10 cellular contexts compared by ENCODE assay signal in genomic region chr5:10400834-10401233, GRCh38. TPM values are rescaled to one million over a fixed set of nuclear protein-coding genes. Genes with fewer than 3 reads are reported as not detected.
DNase-seq lines count a peak whose midpoint lies in the region; ATAC-seq and TF ChIP-seq lines count a peak whose summit lies in the region.
"Had no signal": no experiment of that assay in that cellular context is flagged by ENCODE, and none has a peak within 500 bp of the region (broad histone marks: within the 10 kb centered on the region; RNA-seq: fewer than 3 reads in every experiment).

No MANE protein-coding gene starts in this region.

- no peak overlapping the region for H3K4me3 Mint-ChIP-seq in activated naive CD8-positive, alpha-beta T cell
- no peak overlapping the region for H3K4me3 Mint-ChIP-seq in activated naive CD8-positive, alpha-beta T cell treated with anti-CD3 and anti-CD28 coated beads, Interleukin-2, amount 50 U/mL, for 24 hours
- H3K4me3 Mint-ChIP-seq in naive thymus-derived CD8-positive, alpha-beta T cell: no peak overlapping the region

- intact Hi-C loops in left lung (cut with DNase I): no loop called here

- peak overlapping the region in 1 of 2 donors; percentile 21 for H3K27ac ChIP-seq in left lung

- no peaks in the 10 kb centered on the region for H3K4me1 Mint-ChIP-seq in activated naive CD8-positive, alpha-beta T cell (ENCODE audit: low read depth)
- H3K4me1 Mint-ChIP-seq in activated naive CD8-positive, alpha-beta T cell treated with anti-CD3 and anti-CD28 coated beads, Interleukin-2, amount 50 U/mL, for 24 hours: no peaks in the 10 kb centered on the region
- H3K4me1 Mint-ChIP-seq in naive thymus-derived CD8-positive, alpha-beta T cell: peaks cover 0 to 5% (median 2%) of the 10 kb centered on the region in 4 donors

- no peaks in the 10 kb centered on the region for H3K27me3 ChIP-seq in left lung

- H3K27me3 Mint-ChIP-seq in activated naive CD8-positive, alpha-beta T cell: no peaks in the 10 kb centered on the region
- H3K27me3 Mint-ChIP-seq in activated naive CD8-positive, alpha-beta T cell treated with anti-CD3 and anti-CD28 coated beads, Interleukin-2, amount 50 U/mL, for 24 hours: no peaks in the 10 kb centered on the region
- no peaks in the 10 kb centered on the region for H3K27me3 Mint-ChIP-seq in naive thymus-derived CD8-positive, alpha-beta T cell
- H3K27me3 Mint-ChIP-seq: progenitor cell of endocrine pancreas had no signal

- H3K27ac Mint-ChIP-seq in activated naive CD8-positive, alpha-beta T cell: peak overlapping the region; percentile 22
- no peak overlapping the region for H3K27ac Mint-ChIP-seq in activated naive CD8-positive, alpha-beta T cell treated with anti-CD3 and anti-CD28 coated beads, Interleukin-2, amount 50 U/mL, for 24 hours
- peak overlapping the region in 4 of 10 donors; percentile 10 to 35 (median 27) for H3K27ac Mint-ChIP-seq in naive thymus-derived CD8-positive, alpha-beta T cell
- H3K27ac Mint-ChIP-seq: progenitor cell of endocrine pancreas had no signal

- H3K36me3 ChIP-seq in left lung: peaks cover 0 to 91% of the 10 kb centered on the region in 2 donors

- H3K36me3 Mint-ChIP-seq in activated naive CD8-positive, alpha-beta T cell: peaks cover 10% of the 10 kb centered on the region
- H3K36me3 Mint-ChIP-seq in activated naive CD8-positive, alpha-beta T cell treated with anti-CD3 and anti-CD28 coated beads, Interleukin-2, amount 50 U/mL, for 24 hours (ENCODE audit: low read depth): peaks cover 27% of the 10 kb centered on the region
- H3K36me3 Mint-ChIP-seq in naive thymus-derived CD8-positive, alpha-beta T cell: peaks cover 0 to 87% (median 9%) of the 10 kb centered on the region in 3 donors

- H3K4me1 ChIP-seq in left lung: peaks cover 0 to 6% of the 10 kb centered on the region in 2 donors

- H3K4me3 ChIP-seq in choroid plexus epithelial cell (ENCODE audit: low read depth, low read length) (no peak overlapping the region), left lung (no peak overlapping the region)

- no peaks in the 10 kb centered on the region for H3K9me3 ChIP-seq in left lung

- ATAC-seq in activated naive CD8-positive, alpha-beta T cell treated with anti-CD3 and anti-CD28 coated beads, Interleukin-2, amount 50 U/mL, for 24 hours: no peak
- ATAC-seq in left lung: peak; percentile 37
- no peak for ATAC-seq in HG03571 (IDR thresholded peaks at IDR 0.05; ENCODE audit: unreplicated experiment)
- no peak for ATAC-seq in HG03442 (IDR thresholded peaks at IDR 0.05; ENCODE audit: unreplicated experiment)
- no peak for ATAC-seq in naive thymus-derived CD8-positive, alpha-beta T cell

- DNase-seq in activated naive CD8-positive, alpha-beta T cell treated with anti-CD3 and anti-CD28 coated beads, Interleukin-2, amount 50 U/mL, for 24 hours: no peak
- peak; percentile 84 for DNase-seq in choroid plexus epithelial cell (ENCODE audit: low read depth)
- no peak for DNase-seq in left lung
- no peak for DNase-seq in NCI-H2107 (lab: John Stamatoyannopoulos, UW)
- no peak for DNase-seq in naive thymus-derived CD8-positive, alpha-beta T cell
- DNase-seq: NCI-H187 treated with DMSO at 0.1 percent for 48 hours had no signal

- H3K9me3 Mint-ChIP-seq in activated naive CD8-positive, alpha-beta T cell (ENCODE audit: low read depth): no peaks in the 10 kb centered on the region
- H3K9me3 Mint-ChIP-seq in activated naive CD8-positive, alpha-beta T cell treated with anti-CD3 and anti-CD28 coated beads, Interleukin-2, amount 50 U/mL, for 24 hours: no peaks in the 10 kb centered on the region
- H3K9me3 Mint-ChIP-seq in naive thymus-derived CD8-positive, alpha-beta T cell: no peaks in the 10 kb centered on the region

- POLR2A ChIA-PET in naive thymus-derived CD8-positive, alpha-beta T cell (lab: Charles Lee): no interaction called here

- no peak for TF ChIP-seq CTCF in choroid plexus epithelial cell (conservative IDR thresholded peaks at IDR 0.05; ENCODE audit: low read depth, low read length)
- TF ChIP-seq CTCF in left lung (IDR thresholded peaks at IDR 0.05): no peak

RNA-seq across cellular contexts. Expression of gene ROPN1L, which starts 40.8 kb away (rescaled TPM):
- 1 to 10 TPM in 1 of 2 donors, under 1 TPM in 1; 0.50 to 9.5 TPM for total RNA-seq in left lung
- under 1 TPM in 1 of 2 experiments, not detected in 1; 0.57 TPM for total RNA-seq in naive thymus-derived CD8-positive, alpha-beta T cell
- 1 to 10 TPM; 1.0 to 1.7 (median 1.6) TPM for polyA plus RNA-seq in naive thymus-derived CD8-positive, alpha-beta T cell

RNA-seq across cellular contexts. Expression of gene MARCHF6, which starts 47.3 kb away (rescaled TPM):
- total RNA-seq in left lung: 100 to 1,000 TPM; 123 to 128 TPM
- total RNA-seq in naive thymus-derived CD8-positive, alpha-beta T cell: 100 to 1,000 TPM; 197 to 198 TPM
- polyA plus RNA-seq in naive thymus-derived CD8-positive, alpha-beta T cell: 10 to 100 TPM; 31.5 to 44.0 (median 38.0) TPM
